In the genomic region with DNA sequence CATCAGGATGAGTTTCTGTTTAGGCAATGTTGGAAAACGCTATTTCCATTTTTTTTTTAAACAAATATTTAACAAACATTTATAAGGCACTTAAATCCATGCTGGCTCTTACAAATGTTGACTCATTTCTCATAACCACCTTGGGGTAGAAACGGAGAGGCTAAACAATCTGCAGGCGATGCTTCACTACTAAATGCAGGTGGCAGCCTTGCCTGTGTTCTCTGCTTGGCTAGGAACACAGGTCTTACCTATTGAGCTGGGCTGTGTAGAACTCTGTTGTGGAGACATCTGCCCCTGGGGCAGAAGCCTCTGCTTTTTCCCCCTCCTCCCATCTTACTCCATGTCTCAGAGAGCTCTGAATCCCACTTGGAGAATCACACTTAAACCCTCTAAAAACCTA, we compare ENCODE assay signal across 16 cellular contexts. TPM values are rescaled to one million over a fixed set of nuclear protein-coding genes. Genes with fewer than 3 reads are reported as not detected.
A peak's percentile ranks its signal among the peaks of the same experiment; 100 is the strongest.
DNase-seq lines count a peak whose midpoint lies in the region; ATAC-seq, FAIRE-seq and TF ChIP-seq lines count a peak whose summit lies in the region.
"Had no signal": no experiment of that assay in that cellular context is flagged by ENCODE, and none has a peak within 500 bp of the region (broad histone marks: within the 10 kb centered on the region; RNA-seq: fewer than 3 reads in every experiment).

No MANE protein-coding gene starts in this region.

- intact Hi-C loops in posterior vena cava (cut with DNase I): no loop called here

- no peak for FAIRE-seq in small intestine (lab: Jason Lieb, UNC)

- no peaks in the 10 kb centered on the region for H3K36me3 ChIP-seq in small intestine (ENCODE audit: control insufficient read depth in 2 of 2, insufficient read depth in 2 of 2, low read length in 2 of 2)
- H3K36me3 ChIP-seq: heart left ventricle, sigmoid colon, suprapubic skin had no signal

- H3K27ac ChIP-seq in RWPE1 (no peak overlapping the region), foreskin keratinocyte (peak overlapping the region; percentile 83), small intestine (ENCODE audit: low read depth in 1 of 2, low read length in 1 of 2) (no peak overlapping the region)
- H3K27ac ChIP-seq: suprapubic skin had no signal

- CTCF ChIA-PET in RWPE1 (lab: Yijun Ruan, JAX): interaction anchor here (0.6 to 1.4 kb wide), 5 partner anchors 138 to 361 kb away, joined by 3 to 6 read pairs (median 4); no protein-coding TSS in a partner anchor

- DNase-seq in NCI-H1092 treated with DMSO at 0.1 percent for 48 hours (lab: John Stamatoyannopoulos, UW) (peak; percentile 4), NCI-H1092 (lab: John Stamatoyannopoulos, UW) (no peak), RWPE1 (ENCODE audit: low spot score) (peak; percentile 42), foreskin keratinocyte (peak; percentile 60 to 89), small intestine (peak; percentile 54), CD1c-positive myeloid dendritic cell (ENCODE audit: extremely low spot score) (no peak), posterior vena cava (ENCODE audit: low spot score) (no peak)
- DNase-seq: 8988T; activated CD8-positive, alpha-beta memory T cell treated with anti-CD3 and anti-CD28 coated beads, Interleukin-2, amount 50 U/mL, for 4 hours; effector CD8-positive, alpha-beta T cell; heart left ventricle; sigmoid colon had no signal

- ATAC-seq in foreskin keratinocyte (peak; percentile 77), HG03025 (IDR thresholded peaks at IDR 0.05; ENCODE audit: low FRiP score, unreplicated experiment) (no peak)
- ATAC-seq: heart left ventricle had no signal

- H3K4me1 ChIP-seq in foreskin keratinocyte (peaks cover 24% of the 10 kb centered on the region), small intestine (ENCODE audit: control insufficient read depth in 2 of 2, insufficient read depth in 1 of 2, low read depth in 1 of 2, low read length in 1 of 2) (no peaks in the 10 kb centered on the region)

- POLR2A ChIA-PET in RWPE1 (lab: Yijun Ruan, JAX; ENCODE audit: low non-redundant PET): no interaction called here

- H3K27me3 ChIP-seq in foreskin keratinocyte (no peaks in the 10 kb centered on the region), small intestine (ENCODE audit: control insufficient read depth in 2 of 2, insufficient read depth in 2 of 2, low read length in 2 of 2) (no peaks in the 10 kb centered on the region)

- TF ChIP-seq CTCF in RWPE1 (conservative IDR thresholded peaks at IDR 0.05; ENCODE audit: low read depth) (no peak), foreskin keratinocyte (conservative IDR thresholded peaks at IDR 0.05) (peak; percentile 86)

- H3K9me3 ChIP-seq in small intestine (ENCODE audit: control insufficient read depth, low read depth): no peaks in the 10 kb centered on the region
- H3K9me3 ChIP-seq: heart left ventricle, sigmoid colon, suprapubic skin had no signal

- no peak overlapping the region for H3K4me3 ChIP-seq in small intestine (ENCODE audit: low read depth in 1 of 2, low read length in 2 of 2)

- 13 to 49% (median 17%) methylated on average over 3 of the region's 3 CpGs for WGBS in small intestine, 3 donors

RNA-seq across cellular contexts. Expression of a gene that starts 1.4 kb away (rescaled TPM):
- total RNA-seq in foreskin keratinocyte (27.5 and 36.3 TPM in 2 replicates), posterior vena cava (1 to 10 TPM in 1 of 2 donors, under 1 TPM in 1; 0.74 to 2.2 TPM)
- polyA plus RNA-seq in foreskin keratinocyte (29.4 and 42.3 TPM in 2 replicates), small intestine (10 to 100 TPM in 2 of 3 donors, 1 to 10 TPM in 1; 2.9 to 13.8 (median 12.7) TPM)

RNA-seq across cellular contexts. Expression of a gene that starts 14.7 kb away (rescaled TPM):
- total RNA-seq in foreskin keratinocyte (not detected in 2 replicates), posterior vena cava (not detected)
- polyA plus RNA-seq in foreskin keratinocyte (not detected in 2 replicates), small intestine (not detected)
- total RNA-seq: mucosa of gallbladder, sigmoid colon, suprapubic skin had no signal
- polyA plus RNA-seq: adipose tissue, heart left ventricle, sigmoid colon had no signal

RNA-seq across cellular contexts. Expression of a gene that starts 31.3 kb away (rescaled TPM):
- 0.82 and 0.85 TPM in 2 replicates for total RNA-seq in foreskin keratinocyte
- polyA plus RNA-seq in foreskin keratinocyte: 0.79 and 0.86 TPM in 2 replicates
- polyA plus RNA-seq in small intestine: 1 to 10 TPM in 2 of 3 donors, not detected in 1; 1.6 to 5.9 TPM
- not detected for total RNA-seq in posterior vena cava
- total RNA-seq: suprapubic skin had no signal

Comparison
In these comparisons a context has a peak if more than half of its experiments do, and no peak if none do; other contexts are left out.
1. DNase-seq: peak in NCI-H1092 treated with DMSO at 0.1 percent for 48 hours (single experiment), RWPE1 (single experiment), foreskin keratinocyte (2 of 2) and small intestine (single experiment); none in NCI-H1092 (single experiment), CD1c-positive myeloid dendritic cell (single experiment) and posterior vena cava (single experiment).